8 cellular contexts compared by ENCODE assay signal in genomic region chr6:42979523-42980177, GRCh38. TPM values are rescaled to one million over a fixed set of nuclear protein-coding genes. Genes with fewer than 3 reads are reported as not detected.
DNase-seq lines count a peak whose midpoint lies in the region; ATAC-seq and TF ChIP-seq lines count a peak whose summit lies in the region.

No MANE protein-coding gene starts in this region.

- H3K4me2 ChIP-seq in DND-41 (ENCODE audit: insufficient read depth, low read length): peak overlapping the region; percentile 79
- peak overlapping the region; percentile 88 for H3K4me2 ChIP-seq in skeletal muscle satellite cell (ENCODE audit: low read length)

- H3K27ac ChIP-seq in DND-41 (ENCODE audit: low read length) (peak overlapping the region; percentile 87), HL-60 (replicated peaks) (peak overlapping the region; percentile 74), right cardiac atrium (ENCODE audit: low read length) (peak overlapping the region; percentile 55)

- 38% methylated on average over 9 of the region's 9 CpGs for WGBS in right cardiac atrium

- no peaks in the 10 kb centered on the region for H3K9me3 ChIP-seq in DND-41 (ENCODE audit: insufficient read depth, low read length, severe bottlenecking)
- no peaks in the 10 kb centered on the region for H3K9me3 ChIP-seq in right cardiac atrium (ENCODE audit: control insufficient read depth, low read length)
- no peaks in the 10 kb centered on the region for H3K9me3 ChIP-seq in skeletal muscle satellite cell (replicated peaks; ENCODE audit: low read length)

- H3K79me2 ChIP-seq in DND-41 (ENCODE audit: insufficient read depth, low read length): peaks cover 39% of the 10 kb centered on the region

- peak overlapping the region; percentile 99 for H3K27ac Mint-ChIP-seq in activated T-helper 17 cell treated with anti-CD3 and anti-CD28 coated beads, Interleukin-2, amount 50 U/mL, for 72 hours

- H2AFZ ChIP-seq in DND-41 (ENCODE audit: low read depth, low read length): peak overlapping the region; percentile 87

- peak overlapping the region; percentile 99 for H3K4me3 Mint-ChIP-seq in activated T-helper 17 cell treated with anti-CD3 and anti-CD28 coated beads, Interleukin-2, amount 50 U/mL, for 72 hours

- H3K27me3 ChIP-seq in DND-41 (ENCODE audit: insufficient read depth, low read length, poor library complexity) (no peaks in the 10 kb centered on the region), HL-60 (ENCODE audit: insufficient read depth, poor library complexity, severe bottlenecking) (no peaks in the 10 kb centered on the region), right cardiac atrium (ENCODE audit: control insufficient read depth, insufficient read depth) (no peaks in the 10 kb centered on the region), skeletal muscle satellite cell (ENCODE audit: control insufficient read depth, insufficient read depth, low read length) (no peaks in the 10 kb centered on the region)

- H3K4me3 ChIP-seq in DND-41 (ENCODE audit: low read depth in 1 of 2, low read length in 2 of 2) (peak overlapping the region; percentile 92 to 96; a peak in 3 of 4 replicates), HL-60 (replicated peaks; ENCODE audit: insufficient read depth, low read length) (peak overlapping the region; percentile 87), right cardiac atrium (ENCODE audit: low read length) (peak overlapping the region; percentile 65), skeletal muscle satellite cell (ENCODE audit: low read length) (peak overlapping the region; percentile 84)

- H3K4me1 ChIP-seq in DND-41 (ENCODE audit: insufficient read depth, low read length): peaks cover 42% of the 10 kb centered on the region
- peaks cover 3% of the 10 kb centered on the region for H3K4me1 ChIP-seq in right cardiac atrium (ENCODE audit: control insufficient read depth, insufficient read depth, low read length)
- peaks cover 21% of the 10 kb centered on the region for H3K4me1 ChIP-seq in skeletal muscle satellite cell (ENCODE audit: control insufficient read depth, insufficient read depth, low read length)

- peaks cover 34% of the 10 kb centered on the region for H3K4me1 Mint-ChIP-seq in activated T-helper 17 cell treated with anti-CD3 and anti-CD28 coated beads, Interleukin-2, amount 50 U/mL, for 72 hours

- intact Hi-C loops in right cardiac atrium (cut with DNase I): no loop called here

- no peaks in the 10 kb centered on the region for H3K27me3 Mint-ChIP-seq in activated T-helper 17 cell treated with anti-CD3 and anti-CD28 coated beads, Interleukin-2, amount 50 U/mL, for 72 hours

- H4K20me1 ChIP-seq in DND-41 (ENCODE audit: insufficient read depth, low read length): peaks cover 6% of the 10 kb centered on the region; the same call in 1 of the 2 replicates

- ATAC-seq in DND-41 (ENCODE audit: insufficient read depth, low read depth): peak; percentile 3
- peak; percentile 38 for ATAC-seq in activated T-helper 17 cell treated with anti-CD3 and anti-CD28 coated beads, Interleukin-2, amount 50 U/mL, for 72 hours (replicated peaks)
- peak in 1 of 2 donors; percentile 3 for ATAC-seq in right cardiac atrium
- no peak for ATAC-seq in HG03565 (IDR thresholded peaks at IDR 0.05; ENCODE audit: unreplicated experiment)

- H3K9ac ChIP-seq in DND-41 (ENCODE audit: low read depth, low read length): peak overlapping the region; percentile 93
- H3K9ac ChIP-seq in skeletal muscle satellite cell (ENCODE audit: low read depth, low read length): peak overlapping the region; percentile 89

- peaks cover 29% of the 10 kb centered on the region for H3K36me3 Mint-ChIP-seq in activated T-helper 17 cell treated with anti-CD3 and anti-CD28 coated beads, Interleukin-2, amount 50 U/mL, for 72 hours (ENCODE audit: low read depth)

- H3K9me3 Mint-ChIP-seq in activated T-helper 17 cell treated with anti-CD3 and anti-CD28 coated beads, Interleukin-2, amount 50 U/mL, for 72 hours: no peaks in the 10 kb centered on the region

- TF ChIP-seq CTCF in DND-41 (IDR thresholded peaks at IDR 0.05; ENCODE audit: borderline replicate concordance, extremely low read depth, low read length, poor library complexity, severe bottlenecking) (no peak), HL-60 (IDR thresholded peaks at IDR 0.05; ENCODE audit: insufficient read depth, low read length) (no peak)

- in situ Hi-C loops in ACHN (cut with HindIII; ENCODE audit: low pct_ligation_motif_present, low pct_unique_long_range_greater_than_20kb, low sequenced_read_pairs): no loop called here

- DNase-seq in DND-41 (no peak), HL-60 (ENCODE audit: low read depth in 1 of 2, low spot score in 1 of 2) (no peak), right cardiac atrium (no peak), H4 (ENCODE audit: low spot score) (no peak), ACHN (no peak)

- H3K36me3 ChIP-seq in DND-41 (ENCODE audit: insufficient read depth, low read length) (no peaks in the 10 kb centered on the region; the same call in 1 of the 2 replicates), skeletal muscle satellite cell (ENCODE audit: insufficient read depth, low read length) (no peaks in the 10 kb centered on the region)

RNA-seq across cellular contexts. Expression of gene PEX6, which starts 0.7 kb away (rescaled TPM):
- 10 to 100 TPM in 1 of 2 donors, 1 to 10 TPM in 1; 9.6 to 16.4 TPM for total RNA-seq in activated T-helper 17 cell treated with anti-CD3 and anti-CD28 coated beads, Interleukin-2, amount 50 U/mL, for 72 hours
- 10 to 100 TPM; 17.9 to 30.8 (median 21.2) TPM for total RNA-seq in right cardiac atrium
- 16.1 TPM for polyA plus RNA-seq in right cardiac atrium
- 8.4 and 19.9 TPM in 2 replicates for total RNA-seq in skeletal muscle satellite cell (2012; rRNA removed)
- total RNA-seq in H4 (2014; rRNA removed; shearing (Covaris generic)): 39.2 and 45.8 TPM in 2 replicates

RNA-seq across cellular contexts. Expression of gene PPP2R5D, which starts 4.7 kb away (rescaled TPM):
- total RNA-seq in activated T-helper 17 cell treated with anti-CD3 and anti-CD28 coated beads, Interleukin-2, amount 50 U/mL, for 72 hours: 10 to 100 TPM; 55.8 to 62.5 TPM
- total RNA-seq in right cardiac atrium: 10 to 100 TPM; 32.1 to 39.3 (median 37.6) TPM
- 26.4 TPM for polyA plus RNA-seq in right cardiac atrium
- total RNA-seq in skeletal muscle satellite cell (2012; rRNA removed): 33.2 and 38.7 TPM in 2 replicates
- total RNA-seq in H4 (2014; rRNA removed; shearing (Covaris generic)): 61.1 and 70.8 TPM in 2 replicates

RNA-seq across cellular contexts. Expression of gene GNMT, which starts 19.1 kb away (rescaled TPM):
- total RNA-seq in activated T-helper 17 cell treated with anti-CD3 and anti-CD28 coated beads, Interleukin-2, amount 50 U/mL, for 72 hours: under 1 TPM; 0.24 to 0.30 TPM
- 1 to 10 TPM in 1 of 4 donors, under 1 TPM in 3; 0.43 to 5.8 (median 0.83) TPM for total RNA-seq in right cardiac atrium
- polyA plus RNA-seq in right cardiac atrium: 3.0 TPM
- total RNA-seq in skeletal muscle satellite cell (2012; rRNA removed): not detected in 2 replicates
- not detected in 2 replicates for total RNA-seq in H4 (2014; rRNA removed; shearing (Covaris generic))

RNA-seq across cellular contexts. Expression of gene MEA1, which starts 34.1 kb away (rescaled TPM):
- total RNA-seq in activated T-helper 17 cell treated with anti-CD3 and anti-CD28 coated beads, Interleukin-2, amount 50 U/mL, for 72 hours: 10 to 100 TPM; 75.7 to 93.8 TPM
- total RNA-seq in right cardiac atrium: 10 to 100 TPM; 29.9 to 44.4 (median 34.6) TPM
- polyA plus RNA-seq in right cardiac atrium: 59.3 TPM
- total RNA-seq in skeletal muscle satellite cell (2012; rRNA removed): 54.2 and 62.9 TPM in 2 replicates
- 154 and 171 TPM in 2 replicates for total RNA-seq in H4 (2014; rRNA removed; shearing (Covaris generic))

RNA-seq across cellular contexts. Expression of gene KLHDC3, which starts 34.4 kb away (rescaled TPM):
- total RNA-seq in activated T-helper 17 cell treated with anti-CD3 and anti-CD28 coated beads, Interleukin-2, amount 50 U/mL, for 72 hours: 10 to 100 TPM; 64.0 to 65.6 TPM
- 100 to 1,000 TPM in 3 of 4 donors, 10 to 100 TPM in 1; 97.3 to 176 (median 138) TPM for total RNA-seq in right cardiac atrium
- 170 TPM for polyA plus RNA-seq in right cardiac atrium
- total RNA-seq in skeletal muscle satellite cell (2012; rRNA removed): 56.8 and 69.7 TPM in 2 replicates
- total RNA-seq in H4 (2014; rRNA removed; shearing (Covaris generic)): 77.4 and 95.0 TPM in 2 replicates
